In genomic region chr21:37230632-37231246, GRCh38 we compare ENCODE assay signal across 14 cellular contexts.
DNase-seq lines count a peak whose midpoint lies in the region; ATAC-seq and TF ChIP-seq lines count a peak whose summit lies in the region.
"Had no signal": no experiment of that assay in that cellular context is flagged by ENCODE, and none has a peak within 500 bp of the region (broad histone marks: within the 10 kb centered on the region; RNA-seq: fewer than 3 reads in every experiment).

No MANE protein-coding gene starts in this region.

- no peaks in the 10 kb centered on the region for H3K27me3 Mint-ChIP-seq in effector memory CD8-positive, alpha-beta T cell
- peaks cover 1% of the 10 kb centered on the region for H3K27me3 Mint-ChIP-seq in nephron progenitor cell (ENCODE audit: low read depth, poor library complexity)
- H3K27me3 Mint-ChIP-seq: activated CD4-positive, alpha-beta T cell treated with anti-CD3 and anti-CD28 coated beads, Interleukin-2, amount 10 ng/mL, durations not matched to agents 7 days and 5 days; naive B cell had no signal

- H3K9me3 Mint-ChIP-seq in effector memory CD8-positive, alpha-beta T cell: no peaks in the 10 kb centered on the region
- H3K9me3 Mint-ChIP-seq in nephron progenitor cell: no peaks in the 10 kb centered on the region
- H3K9me3 Mint-ChIP-seq: activated CD4-positive, alpha-beta T cell treated with anti-CD3 and anti-CD28 coated beads, Interleukin-2, amount 10 ng/mL, durations not matched to agents 7 days and 5 days; naive B cell had no signal

- no peak for TF ChIP-seq CTCF in nephron progenitor cell (IDR thresholded peaks at IDR 0.05)

- DNase-seq in DMS53 (lab: John Stamatoyannopoulos, UW) (peak; percentile 91), NCI-H2029 treated with DMSO at 0.1 percent for 48 hours (lab: John Stamatoyannopoulos, UW) (peak; percentile 70), nephron progenitor cell (no peak), COLO829 (ENCODE audit: low spot score) (no peak), glomerular visceral epithelial cell (ENCODE audit: extremely low spot score) (no peak)
- DNase-seq in effector memory CD8-positive, alpha-beta T cell: no peak
- DNase-seq: activated CD4-positive, alpha-beta T cell treated with anti-CD3 and anti-CD28 coated beads, Interleukin-2, amount 10 ng/mL, durations not matched to agents 7 days and 5 days; dermis blood vessel endothelial cell; Karpas-422; naive B cell; NCI-H1092; stimulated activated CD4-positive, alpha-beta T cell treated with anti-CD3 and anti-CD28 coated beads, Interleukin-4, amount 100 ng/mL, for 24 hours had no signal

- H3K4me1 Mint-ChIP-seq in effector memory CD8-positive, alpha-beta T cell (ENCODE audit: low read depth in 2 of 2): peaks cover 10 to 14% of the 10 kb centered on the region in 2 donors
- H3K4me1 Mint-ChIP-seq in nephron progenitor cell: peaks cover 7% of the 10 kb centered on the region

- peaks cover 40% of the 10 kb centered on the region for H3K36me3 Mint-ChIP-seq in effector memory CD8-positive, alpha-beta T cell (ENCODE audit: insufficient read depth)
- H3K36me3 Mint-ChIP-seq in nephron progenitor cell (ENCODE audit: low read depth): peaks cover 60% of the 10 kb centered on the region

- peak overlapping the region; percentile 44 to 65 for H3K27ac Mint-ChIP-seq in effector memory CD8-positive, alpha-beta T cell
- H3K27ac Mint-ChIP-seq in nephron progenitor cell: peak overlapping the region; percentile 83
- H3K27ac Mint-ChIP-seq: activated CD4-positive, alpha-beta T cell treated with anti-CD3 and anti-CD28 coated beads, Interleukin-2, amount 10 ng/mL, durations not matched to agents 7 days and 5 days had no signal

- ATAC-seq in effector memory CD8-positive, alpha-beta T cell (replicated peaks): no peak
- no peak for ATAC-seq in GM18505 (IDR thresholded peaks at IDR 0.05; ENCODE audit: unreplicated experiment)
- ATAC-seq: SK-N-SH treated with all-trans-retinoic acid at 6 μM for 48 hours had no signal

- no peak overlapping the region for H3K4me3 Mint-ChIP-seq in effector memory CD8-positive, alpha-beta T cell
- H3K4me3 Mint-ChIP-seq in nephron progenitor cell: no peak overlapping the region
- H3K4me3 Mint-ChIP-seq: activated CD4-positive, alpha-beta T cell treated with anti-CD3 and anti-CD28 coated beads, Interleukin-2, amount 10 ng/mL, durations not matched to agents 7 days and 5 days; naive B cell had no signal

- no peak for TF ChIP-seq POLR2A in GM18505 (IDR thresholded peaks at IDR 0.05; ENCODE audit: borderline replicate concordance, extremely low read depth, insufficient read depth, insufficient read length)

Comparison
In these comparisons a context has a peak if more than half of its experiments do, and no peak if none do; other contexts are left out.
1. DNase-seq: peak in DMS53 (single experiment) and NCI-H2029 treated with DMSO at 0.1 percent for 48 hours (single experiment); none in effector memory CD8-positive, alpha-beta T cell (0 of 3), nephron progenitor cell (single experiment), COLO829 (single experiment) and glomerular visceral epithelial cell (single experiment).